ENCODE assay signal across 9 cellular contexts in the genomic region with DNA sequence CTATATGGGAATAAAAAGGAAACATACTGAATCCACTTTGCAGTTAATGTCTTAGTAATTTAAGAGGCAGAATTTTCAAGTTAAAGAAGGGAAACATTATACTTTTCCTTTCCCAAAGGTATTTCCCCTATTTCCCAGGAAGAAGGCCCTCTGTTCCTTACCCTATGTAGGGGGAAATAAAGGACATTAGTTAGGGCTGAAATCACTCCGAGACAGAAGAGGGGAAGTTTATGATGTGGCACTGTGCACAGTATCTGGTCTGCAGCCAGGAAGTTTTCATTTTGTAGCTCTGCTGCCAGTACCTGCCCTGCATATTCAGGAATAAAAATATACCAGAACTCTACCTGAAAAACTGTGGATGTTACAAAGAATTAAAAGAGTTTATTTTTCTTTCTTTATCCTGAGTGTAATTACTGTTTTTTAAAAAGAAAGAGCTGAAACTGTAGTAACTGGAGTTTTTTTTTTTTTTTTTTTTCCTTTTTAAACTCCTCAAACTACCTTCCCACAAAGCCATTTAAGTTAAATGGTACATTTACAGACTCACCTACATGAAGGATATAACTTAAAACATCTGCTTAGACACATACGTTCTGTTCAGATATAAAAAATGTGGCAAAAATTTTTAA. TPM values are rescaled to one million over a fixed set of nuclear protein-coding genes. Genes with fewer than 3 reads are reported as not detected.
A peak's percentile ranks its signal among the peaks of the same experiment; 100 is the strongest.
DNase-seq lines count a peak whose midpoint lies in the region; ATAC-seq and TF ChIP-seq lines count a peak whose summit lies in the region.
"Had no signal": no experiment of that assay in that cellular context is flagged by ENCODE, and none has a peak within 500 bp of the region (broad histone marks: within the 10 kb centered on the region; RNA-seq: fewer than 3 reads in every experiment).

No MANE protein-coding gene starts in this region.

- no peaks in the 10 kb centered on the region for H4K20me1 ChIP-seq in neural progenitor cell (ENCODE audit: low read depth)

- peaks cover 66% of the 10 kb centered on the region for H3K4me1 Mint-ChIP-seq in activated B cell treated with CpG ODN at 0.5 μM for 24 hours
- peaks cover 3% of the 10 kb centered on the region for H3K4me1 Mint-ChIP-seq in neural progenitor cell
- H3K4me1 Mint-ChIP-seq in naive thymus-derived CD4-positive, alpha-beta T cell, result no peaks in the 10 kb centered on the region

- no peaks in the 10 kb centered on the region for H3F3A ChIP-seq in neural progenitor cell (ENCODE audit: low read depth)

- ATAC-seq in GM18858 (IDR thresholded peaks at IDR 0.05; ENCODE audit: unreplicated experiment) (peak; percentile 43), HG03064 (IDR thresholded peaks at IDR 0.05; ENCODE audit: low read depth, unreplicated experiment) (peak; percentile 49), activated B cell treated with CpG ODN at 0.5 μM for 24 hours (ENCODE audit: low read depth) (peak; percentile 45), HG03045 (IDR thresholded peaks at IDR 0.05; ENCODE audit: unreplicated experiment) (no peak)
- no peak for ATAC-seq in naive thymus-derived CD4-positive, alpha-beta T cell

- POLR2A ChIA-PET in activated B cell treated with CpG ODN at 0.5 μM for 24 hours (lab: Charles Lee), result interaction anchor here (0.6 to 2.0 kb wide), 15 partner anchors 8 to 1286 kb away, joined by 3 to 15 read pairs (median 5); no protein-coding TSS in a partner anchor
- POLR2A ChIA-PET in naive thymus-derived CD4-positive, alpha-beta T cell (lab: Charles Lee), result no interaction called here

- H3K79me2 ChIP-seq in neural progenitor cell (ENCODE audit: low read depth), result no peaks in the 10 kb centered on the region

- peak overlapping the region; percentile 44 for H2AFZ ChIP-seq in neural progenitor cell (replicated peaks)

- no peak overlapping the region for H3K27ac ChIP-seq in neural progenitor cell
- no peak overlapping the region for H3K27ac ChIP-seq in naive thymus-derived CD4-positive, alpha-beta T cell (ENCODE audit: low read depth, low read length)

- no peak overlapping the region for H3K4me2 ChIP-seq in neural progenitor cell

- no peak overlapping the region for H3K4me3 ChIP-seq in neural progenitor cell
- no peak overlapping the region for H3K4me3 ChIP-seq in naive thymus-derived CD4-positive, alpha-beta T cell (ENCODE audit: low read length)

- H3K27me3 Mint-ChIP-seq in activated B cell treated with CpG ODN at 0.5 μM for 24 hours (no peaks in the 10 kb centered on the region), neural progenitor cell (ENCODE audit: insufficient read depth, low read depth) (no peaks in the 10 kb centered on the region)
- peaks cover 0 to 33% (median 7%) of the 10 kb centered on the region in 5 donors for H3K27me3 Mint-ChIP-seq in naive thymus-derived CD4-positive, alpha-beta T cell

- no peak overlapping the region for H3K9ac ChIP-seq in neural progenitor cell

- no peaks in the 10 kb centered on the region for H3K9me3 ChIP-seq in neural progenitor cell (ENCODE audit: low read depth)
- H3K9me3 ChIP-seq in naive thymus-derived CD4-positive, alpha-beta T cell (ENCODE audit: control insufficient read depth in 2 of 3, low read length in 3 of 3), result no peaks in the 10 kb centered on the region

- H3K36me3 ChIP-seq in neural progenitor cell, result no peaks in the 10 kb centered on the region
- no peaks in the 10 kb centered on the region for H3K36me3 ChIP-seq in naive thymus-derived CD4-positive, alpha-beta T cell (ENCODE audit: control insufficient read depth in 2 of 3, insufficient read depth in 3 of 3, low read length in 3 of 3)

- H3K4me3 Mint-ChIP-seq in activated B cell treated with CpG ODN at 0.5 μM for 24 hours (peak overlapping the region; percentile 63), neural progenitor cell (no peak overlapping the region)
- H3K4me3 Mint-ChIP-seq in naive thymus-derived CD4-positive, alpha-beta T cell, result no peak overlapping the region

- no peak for DNase-seq in activated B cell treated with CpG ODN at 0.5 μM for 24 hours
- DNase-seq in neural progenitor cell (ENCODE audit: low spot score), result no peak
- no peak for DNase-seq in naive thymus-derived CD4-positive, alpha-beta T cell
- DNase-seq in NCI-H774 (lab: John Stamatoyannopoulos, UW), result no peak
- DNase-seq in stimulated activated CD4-positive, alpha-beta T cell treated with anti-CD3 and anti-CD28 coated beads, Interleukin-15, amount 100 ng/mL, for 24 hours, result no peak
- DNase-seq: NCI-H2029 had no signal

- CTCF ChIA-PET in activated B cell treated with CpG ODN at 0.5 μM for 24 hours (lab: Charles Lee), result interaction anchor here (0.6 to 1.9 kb wide), 2 partner anchors 147 to 1390 kb away, joined by 3 to 17 read pairs; no protein-coding TSS in a partner anchor
- CTCF ChIA-PET in naive thymus-derived CD4-positive, alpha-beta T cell (lab: Charles Lee), result no interaction called here

- TF ChIP-seq CTCF in activated B cell treated with CpG ODN at 0.5 μM for 24 hours (IDR thresholded peaks at IDR 0.05) (no peak), neural progenitor cell (IDR thresholded peaks at IDR 0.05) (no peak)

- H3K4me1 ChIP-seq in neural progenitor cell, result no peaks in the 10 kb centered on the region
- H3K4me1 ChIP-seq in naive thymus-derived CD4-positive, alpha-beta T cell (ENCODE audit: control insufficient read depth in 2 of 2, insufficient read depth in 2 of 2, low read length in 2 of 2), result no peaks in the 10 kb centered on the region

- H3K9me3 Mint-ChIP-seq in activated B cell treated with CpG ODN at 0.5 μM for 24 hours (no peaks in the 10 kb centered on the region), neural progenitor cell (no peaks in the 10 kb centered on the region)
- no peaks in the 10 kb centered on the region for H3K9me3 Mint-ChIP-seq in naive thymus-derived CD4-positive, alpha-beta T cell

- H3K27ac Mint-ChIP-seq in activated B cell treated with CpG ODN at 0.5 μM for 24 hours (peak overlapping the region; percentile 68), neural progenitor cell (no peak overlapping the region)
- no peak overlapping the region for H3K27ac Mint-ChIP-seq in naive thymus-derived CD4-positive, alpha-beta T cell

- peaks cover 6% of the 10 kb centered on the region for H3K27me3 ChIP-seq in neural progenitor cell
- H3K27me3 ChIP-seq in naive thymus-derived CD4-positive, alpha-beta T cell (ENCODE audit: control insufficient read depth in 2 of 2, insufficient read depth in 2 of 2, low read length in 2 of 2), result no peaks in the 10 kb centered on the region

- H3K36me3 Mint-ChIP-seq in activated B cell treated with CpG ODN at 0.5 μM for 24 hours (ENCODE audit: low read depth) (peaks cover 55% of the 10 kb centered on the region), neural progenitor cell (no peaks in the 10 kb centered on the region)
- H3K36me3 Mint-ChIP-seq in naive thymus-derived CD4-positive, alpha-beta T cell, result no peaks in the 10 kb centered on the region

- intact Hi-C loops in activated B cell treated with CpG ODN at 0.5 μM for 24 hours (cut with micrococcal nuclease), result no loop called here
- intact Hi-C loops in naive thymus-derived CD4-positive, alpha-beta T cell (cut with micrococcal nuclease), result no loop called here

RNA-seq across cellular contexts. Expression of gene MEF2C, which starts 7.3 kb away (rescaled TPM):
- total RNA-seq in activated B cell treated with CpG ODN at 0.5 μM for 24 hours (348 and 359 TPM in 2 replicates), neural progenitor cell (ENCODE audit: low replicate concordance) (0.26 and 0.68 TPM in 2 replicates)
- 10 to 100 TPM in 1 of 5 experiments, 1 to 10 TPM in 3, under 1 TPM in 1; 0.07 to 40.0 (median 3.4) TPM for total RNA-seq in naive thymus-derived CD4-positive, alpha-beta T cell
- polyA plus RNA-seq in naive thymus-derived CD4-positive, alpha-beta T cell, result under 1 TPM; 0.24 to 0.77 TPM

Comparison
In these comparisons a context has a peak if more than half of its experiments do, and no peak if none do; other contexts are left out.
1. ATAC-seq: peak in GM18858 (single experiment), HG03064 (single experiment) and activated B cell treated with CpG ODN at 0.5 μM for 24 hours (single experiment); none in naive thymus-derived CD4-positive, alpha-beta T cell (single experiment) and HG03045 (single experiment).